ENCODE assay signal across 11 cellular contexts in the genomic region with DNA sequence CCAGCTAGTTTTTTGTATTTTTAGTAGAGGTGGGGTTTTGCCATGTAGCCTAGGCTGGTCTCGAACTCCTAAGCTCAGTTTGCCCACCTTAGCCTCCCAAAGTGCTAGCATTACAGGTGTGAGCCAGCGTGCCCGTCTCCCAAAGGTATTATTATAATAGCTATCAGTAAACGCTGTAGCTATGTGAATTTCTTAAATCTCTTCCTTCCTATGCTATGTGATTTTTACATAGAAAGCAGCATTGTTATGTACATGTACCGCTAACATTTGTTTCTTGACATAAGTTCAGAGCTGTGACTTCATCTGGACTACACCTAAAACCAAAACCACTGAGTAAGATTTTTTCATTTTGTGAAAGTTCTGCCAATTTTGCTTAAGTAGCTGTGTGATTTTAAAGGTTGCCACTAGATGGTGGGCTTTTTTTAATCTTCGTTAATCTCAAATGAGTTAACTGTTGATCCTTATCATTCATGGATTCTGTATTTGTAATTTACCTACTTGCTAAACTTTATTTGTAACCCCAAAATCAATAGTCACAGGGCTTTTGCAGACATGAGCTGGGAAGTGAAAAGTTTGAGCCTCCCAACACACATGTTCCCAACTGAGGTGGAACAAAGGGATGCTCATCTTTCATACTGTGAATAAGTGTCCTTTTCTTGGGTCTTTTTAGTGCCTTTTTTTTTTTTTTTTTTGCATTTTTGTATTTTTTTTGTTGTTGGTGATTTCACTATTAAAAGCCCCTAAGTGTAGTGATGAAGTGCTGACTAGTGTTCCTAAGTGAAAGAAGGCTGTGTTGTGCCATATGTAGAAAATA. TPM values are rescaled to one million over a fixed set of nuclear protein-coding genes. Genes with fewer than 3 reads are reported as not detected.
DNase-seq lines count a peak whose midpoint lies in the region; ATAC-seq, FAIRE-seq and TF ChIP-seq lines count a peak whose summit lies in the region.
"Had no signal": no experiment of that assay in that cellular context is flagged by ENCODE, and none has a peak within 500 bp of the region (broad histone marks: within the 10 kb centered on the region; RNA-seq: fewer than 3 reads in every experiment).

No MANE protein-coding gene starts in this region.

- no peaks in the 10 kb centered on the region for H3K9me3 ChIP-seq in left ventricle myocardium inferior (replicated peaks)
- H3K9me3 ChIP-seq in keratinocyte (ENCODE audit: control insufficient read depth, low read depth, low read length), result no peaks in the 10 kb centered on the region
- H3K9me3 ChIP-seq in uterus, result no peaks in the 10 kb centered on the region
- no peaks in the 10 kb centered on the region for H3K9me3 ChIP-seq in colonic mucosa

- H3K9me3 Mint-ChIP-seq in activated naive CD8-positive, alpha-beta T cell treated with anti-CD3 and anti-CD28 coated beads for 36 hours, result no peaks in the 10 kb centered on the region

- no peak overlapping the region for H3K4me2 ChIP-seq in keratinocyte (ENCODE audit: control insufficient read depth, extremely low read depth, insufficient read depth, low read depth, low read length)

- FAIRE-seq in keratinocyte (lab: Jason Lieb, UNC), result no peak

- no peaks in the 10 kb centered on the region for H3K27me3 Mint-ChIP-seq in activated naive CD8-positive, alpha-beta T cell treated with anti-CD3 and anti-CD28 coated beads for 36 hours

- H3K36me3 ChIP-seq in left ventricle myocardium inferior (peaks cover 99% of the 10 kb centered on the region), keratinocyte (ENCODE audit: control insufficient read depth in 2 of 2, extremely low read depth in 1 of 2, insufficient read depth in 2 of 2, low read length in 2 of 2) (peaks cover 9 to 21% of the 10 kb centered on the region in 2 experiments), uterus (no peaks in the 10 kb centered on the region), colonic mucosa (peaks cover 10% of the 10 kb centered on the region)

- TF ChIP-seq CTCF in left ventricle myocardium inferior (IDR thresholded peaks at IDR 0.05; ENCODE audit: borderline replicate concordance) (peak; percentile 50), keratinocyte (optimal IDR thresholded peaks at IDR 0.05 in 1 of 3, IDR thresholded peaks at IDR 0.05 in 1 of 3, conservative IDR thresholded peaks at IDR 0.05 in 1 of 3; ENCODE audit: extremely low read depth in 1 of 3, insufficient read depth in 2 of 3, low read length in 3 of 3) (peak in 2 of 3 experiments; percentile 11 to 30), uterus (IDR thresholded peaks at IDR 0.05) (peak; percentile 38 to 65 (median 46)), colonic mucosa (IDR thresholded peaks at IDR 0.05) (no peak)

- no peak overlapping the region for H3K4me3 Mint-ChIP-seq in activated naive CD8-positive, alpha-beta T cell treated with anti-CD3 and anti-CD28 coated beads for 36 hours

- TF ChIP-seq POLR2A in uterus (IDR thresholded peaks at IDR 0.05), result no peak

- peaks cover 12% of the 10 kb centered on the region for H3K36me3 Mint-ChIP-seq in activated naive CD8-positive, alpha-beta T cell treated with anti-CD3 and anti-CD28 coated beads for 36 hours

- no peaks in the 10 kb centered on the region for H3K9me1 ChIP-seq in keratinocyte (ENCODE audit: control insufficient read depth, extremely low read depth, insufficient read depth, low read length)

- no peak for ATAC-seq in left ventricle myocardium superior
- no peak for ATAC-seq in GM21576 (IDR thresholded peaks at IDR 0.05; ENCODE audit: unreplicated experiment)
- ATAC-seq: Right ventricle myocardium inferior had no signal

- intact Hi-C loops in left ventricle myocardium inferior (cut with micrococcal nuclease), result no loop called here
- intact Hi-C loops in left ventricle myocardium superior (cut with micrococcal nuclease), result loop anchor here (10.0 kb wide), 1 partner anchor 221 kb away; no protein-coding TSS in a partner anchor
- intact Hi-C loops in uterus (cut with DNase I; ENCODE audit: low total_unique reads), result loop anchor here (10.0 kb wide), 1 partner anchor 71 kb away; a partner anchor contains a TSS
- intact Hi-C loops in colonic mucosa (cut with DNase I), result no loop called here

- peaks cover 6% of the 10 kb centered on the region for H3K4me1 Mint-ChIP-seq in activated naive CD8-positive, alpha-beta T cell treated with anti-CD3 and anti-CD28 coated beads for 36 hours

- dilution Hi-C loops in keratinocyte (cut with MboI; ENCODE audit: extremely low pct_ligation_motif_present, low sequenced_read_pairs), result loop anchor here (25.0 kb wide), 1 partner anchor 203 kb away; no protein-coding TSS in a partner anchor

- peak overlapping the region; percentile 10 for H3K27ac ChIP-seq in left ventricle myocardium inferior (replicated peaks)
- no peak overlapping the region for H3K27ac ChIP-seq in keratinocyte (ENCODE audit: control insufficient read depth, insufficient read depth, low read length)
- H3K27ac ChIP-seq in uterus, result peak overlapping the region; percentile 43 to 44
- H3K27ac ChIP-seq in colonic mucosa, result no peak overlapping the region

- no peak overlapping the region for H3K4me3 ChIP-seq in left ventricle myocardium inferior
- H3K4me3 ChIP-seq in keratinocyte (ENCODE audit: control insufficient read depth in 2 of 3, extremely low read depth in 1 of 3, insufficient read depth in 2 of 3, low read depth in 1 of 3, low read length in 3 of 3), result no peak overlapping the region
- H3K4me3 ChIP-seq in uterus, result no peak overlapping the region
- no peak overlapping the region for H3K4me3 ChIP-seq in colonic mucosa

- H2AFZ ChIP-seq in keratinocyte (ENCODE audit: control insufficient read depth, low read length), result no peak overlapping the region

- DNase-seq in left ventricle myocardium inferior (no peak), left ventricle myocardium superior (no peak), keratinocyte (ENCODE audit: low read depth, low spot score) (no peak), uterus (no peak), DMS153 treated with DMSO at 0.1 percent for 48 hours (lab: John Stamatoyannopoulos, UW; ENCODE audit: unreplicated experiment) (no peak), colonic mucosa (no peak)
- DNase-seq in activated naive CD8-positive, alpha-beta T cell treated with anti-CD3 and anti-CD28 coated beads for 36 hours, result no peak
- DNase-seq: amniotic stem cell, GDM1 had no signal

- H4K20me1 ChIP-seq in keratinocyte (ENCODE audit: control insufficient read depth, extremely low read depth, insufficient read depth, low read length), result no peaks in the 10 kb centered on the region

- H3K9ac ChIP-seq in keratinocyte (ENCODE audit: control insufficient read depth, extremely low read depth, insufficient read depth, low read length), result no peak overlapping the region
- H3K9ac ChIP-seq in colonic mucosa (ENCODE audit: low read depth in 2 of 2, low read length in 2 of 2), result no peak overlapping the region

- H3K27ac Mint-ChIP-seq in activated naive CD8-positive, alpha-beta T cell treated with anti-CD3 and anti-CD28 coated beads for 36 hours, result peak overlapping the region; percentile 62

- no peaks in the 10 kb centered on the region for H3K27me3 ChIP-seq in left ventricle myocardium inferior (ENCODE audit: low read depth)
- no peaks in the 10 kb centered on the region for H3K27me3 ChIP-seq in keratinocyte (ENCODE audit: control insufficient read depth, extremely low read depth, insufficient read depth, low read length)
- H3K27me3 ChIP-seq in uterus, result no peaks in the 10 kb centered on the region
- no peaks in the 10 kb centered on the region for H3K27me3 ChIP-seq in colonic mucosa

- peaks cover 71% of the 10 kb centered on the region for H3K4me1 ChIP-seq in left ventricle myocardium inferior
- no peaks in the 10 kb centered on the region for H3K4me1 ChIP-seq in keratinocyte (ENCODE audit: control insufficient read depth, extremely low read depth, insufficient read depth, low read length)
- H3K4me1 ChIP-seq in uterus, result peaks cover 0 to 5% of the 10 kb centered on the region in 2 donors
- no peaks in the 10 kb centered on the region for H3K4me1 ChIP-seq in colonic mucosa

- H3K79me2 ChIP-seq in keratinocyte (ENCODE audit: control insufficient read depth, insufficient read depth, low read length), result no peaks in the 10 kb centered on the region

RNA-seq across cellular contexts. Expression of a gene that starts 21.9 kb away (rescaled TPM):
- total RNA-seq in left ventricle myocardium inferior (733 TPM), left ventricle myocardium superior (599 TPM), uterus (100 to 1,000 TPM; 171 to 532 (median 388) TPM), colonic mucosa (100 to 1,000 TPM; 133 to 168 TPM)
- total RNA-seq in activated naive CD8-positive, alpha-beta T cell treated with anti-CD3 and anti-CD28 coated beads for 36 hours, result 100 to 1,000 TPM; 152 to 156 TPM
- polyA plus RNA-seq in keratinocyte, result 149 to 212 TPM (median 176 TPM) in 3 replicates
- 233 TPM for polyA plus RNA-seq in keratinocyte (2011; ENCODE audit: low read depth)
- 145 and 176 TPM in 2 replicates for polyA plus RNA-seq in keratinocyte (2011; cell fraction: cytosol; rRNA removed)
- 175 and 226 TPM in 2 replicates for polyA plus RNA-seq in keratinocyte (2011; cell fraction: nucleus; rRNA removed)
- 105 and 148 TPM in 2 replicates for polyA plus RNA-seq in keratinocyte (2012; ENCODE audit: low replicate concordance)
- polyA minus RNA-seq in keratinocyte, result 162 to 249 TPM (median 165 TPM) in 3 replicates
- 331 TPM for polyA minus RNA-seq in keratinocyte (2011; cell fraction: cytosol; rRNA and poly(A)+ RNA removed)
- 97.4 and 211 TPM in 2 replicates for polyA minus RNA-seq in keratinocyte (2011; cell fraction: nucleus; rRNA and poly(A)+ RNA removed)

Comparison
In these comparisons a context has a peak if more than half of its experiments do, and no peak if none do; other contexts are left out.
1. intact Hi-C loops: an anchor here in left ventricle myocardium superior (10.0 kb wide) and uterus (10.0 kb wide); none called in left ventricle myocardium inferior and colonic mucosa.
2. H3K27ac ChIP-seq: peak in left ventricle myocardium inferior (single experiment) and uterus (2 of 2); none in keratinocyte (single experiment) and colonic mucosa (single experiment).